8 cellular contexts compared by ENCODE assay signal in genomic region chr2:10958452-10958851, GRCh38. TPM values are rescaled to one million over a fixed set of nuclear protein-coding genes. Genes with fewer than 3 reads are reported as not detected.
"Had no signal": no experiment of that assay in that cellular context is flagged by ENCODE, and none has a peak within 500 bp of the region (broad histone marks: within the 10 kb centered on the region; RNA-seq: fewer than 3 reads in every experiment).

No MANE protein-coding gene starts in this region.

RNA-seq across cellular contexts. Expression of gene KCNF1, which starts 46.7 kb away (rescaled TPM):
- total RNA-seq: activated CD8-positive, alpha-beta memory T cell treated with anti-CD3 and anti-CD28 coated beads for 36 hours; activated naive CD8-positive, alpha-beta T cell treated with anti-CD3 and anti-CD28 coated beads for 36 hours; activated T-cell treated with anti-CD3 and anti-CD28 coated beads, Interleukin-2, amount 50 U/mL, for 4 hours; activated T-helper 2 cell treated with anti-CD3 and anti-CD28 coated beads, Interferon-gamma antibody, Interleukin-2, Interleukin-4, amounts not matched to agents 10 μg/mL and 5 μg/mL and 100 μg/mL, durations not matched to agents 14 hours and 24 hours and 36 hours; bronchial epithelial cell; lower lobe of right lung; naive thymus-derived CD4-positive, alpha-beta T cell; thoracic aorta had no signal
- polyA plus RNA-seq: naive thymus-derived CD4-positive, alpha-beta T cell had no signal
